1 cellular context compared by ENCODE assay signal in the genomic region with DNA sequence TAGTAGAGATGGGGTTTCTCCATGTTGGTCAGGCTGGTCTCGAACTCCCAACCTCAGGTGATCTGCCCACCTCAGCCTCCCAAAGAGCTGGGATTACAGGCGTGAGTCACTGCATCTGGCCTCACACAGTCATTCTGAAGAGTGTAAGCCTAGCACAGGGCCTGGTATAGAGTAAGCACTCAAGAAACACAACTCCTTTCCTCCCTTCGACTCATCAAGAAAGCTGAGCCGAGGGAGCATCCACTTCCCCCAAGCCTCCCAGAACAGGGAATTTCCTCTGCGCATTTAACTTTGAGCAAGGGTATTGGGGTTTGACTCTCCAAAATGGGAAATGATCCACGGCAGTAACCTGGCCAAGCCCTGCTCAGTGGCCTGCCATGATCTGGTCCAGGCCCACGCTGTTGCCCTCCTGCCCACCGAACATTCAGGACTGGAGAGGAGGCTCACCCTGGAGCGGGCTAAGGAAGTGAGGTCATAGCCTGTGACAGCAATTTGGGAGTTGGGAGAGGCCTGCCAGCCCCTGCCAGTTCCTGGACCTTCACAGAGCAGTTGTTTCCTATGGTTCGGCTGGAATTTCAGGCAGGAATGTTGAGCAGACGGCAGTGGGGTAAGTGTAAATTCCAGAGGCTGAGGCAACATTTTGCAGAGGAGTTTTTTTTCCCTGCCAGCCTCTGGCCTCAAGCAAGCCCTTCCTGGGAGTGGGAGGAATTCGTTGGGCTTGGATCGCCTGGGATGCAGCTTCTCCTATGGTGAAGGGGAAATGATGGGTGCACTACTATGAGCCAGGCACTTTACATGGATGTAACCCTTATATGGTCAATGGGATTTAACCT.
A peak's percentile ranks its signal among the peaks of the same experiment; 100 is the strongest.
TF ChIP-seq lines count a peak whose summit lies in the region.

No MANE protein-coding gene starts in this region.

TF ChIP-seq in HepG2, 621 proteins besides CTCF, POLR2A, EP300 and RAD21 (continued from another document):
- TF ChIP-seq, protein P1, sequence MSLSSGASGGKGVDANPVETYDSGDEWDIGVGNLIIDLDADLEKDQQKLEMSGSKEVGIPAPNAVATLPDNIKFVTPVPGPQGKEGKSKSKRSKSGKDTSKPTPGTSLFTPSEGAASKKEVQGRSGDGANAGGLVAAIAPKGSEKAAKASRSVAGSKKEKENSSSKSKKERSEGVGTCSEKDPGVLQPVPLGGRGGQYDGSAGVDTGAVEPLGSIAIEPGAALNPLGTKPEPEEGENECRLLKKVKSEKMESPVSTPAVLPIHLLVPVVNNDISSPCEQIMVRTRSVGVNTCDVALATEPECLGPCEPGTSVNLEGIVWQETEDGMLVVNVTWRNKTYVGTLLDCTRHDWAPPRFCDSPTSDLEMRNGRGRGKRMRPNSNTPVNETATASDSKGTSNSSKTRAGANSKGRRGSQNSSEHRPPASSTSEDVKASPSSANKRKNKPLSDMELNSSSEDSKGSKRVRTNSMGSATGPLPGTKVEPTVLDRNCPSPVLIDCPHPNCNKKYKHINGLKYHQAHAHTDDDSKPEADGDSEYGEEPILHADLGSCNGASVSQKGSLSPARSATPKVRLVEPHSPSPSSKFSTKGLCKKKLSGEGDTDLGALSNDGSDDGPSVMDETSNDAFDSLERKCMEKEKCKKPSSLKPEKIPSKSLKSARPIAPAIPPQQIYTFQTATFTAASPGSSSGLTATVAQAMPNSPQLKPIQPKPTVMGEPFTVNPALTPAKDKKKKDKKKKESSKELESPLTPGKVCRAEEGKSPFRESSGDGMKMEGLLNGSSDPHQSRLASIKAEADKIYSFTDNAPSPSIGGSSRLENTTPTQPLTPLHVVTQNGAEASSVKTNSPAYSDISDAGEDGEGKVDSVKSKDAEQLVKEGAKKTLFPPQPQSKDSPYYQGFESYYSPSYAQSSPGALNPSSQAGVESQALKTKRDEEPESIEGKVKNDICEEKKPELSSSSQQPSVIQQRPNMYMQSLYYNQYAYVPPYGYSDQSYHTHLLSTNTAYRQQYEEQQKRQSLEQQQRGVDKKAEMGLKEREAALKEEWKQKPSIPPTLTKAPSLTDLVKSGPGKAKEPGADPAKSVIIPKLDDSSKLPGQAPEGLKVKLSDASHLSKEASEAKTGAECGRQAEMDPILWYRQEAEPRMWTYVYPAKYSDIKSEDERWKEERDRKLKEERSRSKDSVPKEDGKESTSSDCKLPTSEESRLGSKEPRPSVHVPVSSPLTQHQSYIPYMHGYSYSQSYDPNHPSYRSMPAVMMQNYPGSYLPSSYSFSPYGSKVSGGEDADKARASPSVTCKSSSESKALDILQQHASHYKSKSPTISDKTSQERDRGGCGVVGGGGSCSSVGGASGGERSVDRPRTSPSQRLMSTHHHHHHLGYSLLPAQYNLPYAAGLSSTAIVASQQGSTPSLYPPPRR (CRISPR knock-in tag; IDR thresholded peaks at IDR 0.05; ENCODE audit: borderline replicate concordance): no peak
- TF ChIP-seq ZNF839 (CRISPR knock-in tag; IDR thresholded peaks at IDR 0.05; ENCODE audit: borderline replicate concordance): no peak
- peak; percentile 60 for TF ChIP-seq ARID5B (CRISPR knock-in tag; IDR thresholded peaks at IDR 0.05)
- TF ChIP-seq IRF2 (CRISPR knock-in tag; IDR thresholded peaks at IDR 0.05): no peak
- TF ChIP-seq, protein P2, sequence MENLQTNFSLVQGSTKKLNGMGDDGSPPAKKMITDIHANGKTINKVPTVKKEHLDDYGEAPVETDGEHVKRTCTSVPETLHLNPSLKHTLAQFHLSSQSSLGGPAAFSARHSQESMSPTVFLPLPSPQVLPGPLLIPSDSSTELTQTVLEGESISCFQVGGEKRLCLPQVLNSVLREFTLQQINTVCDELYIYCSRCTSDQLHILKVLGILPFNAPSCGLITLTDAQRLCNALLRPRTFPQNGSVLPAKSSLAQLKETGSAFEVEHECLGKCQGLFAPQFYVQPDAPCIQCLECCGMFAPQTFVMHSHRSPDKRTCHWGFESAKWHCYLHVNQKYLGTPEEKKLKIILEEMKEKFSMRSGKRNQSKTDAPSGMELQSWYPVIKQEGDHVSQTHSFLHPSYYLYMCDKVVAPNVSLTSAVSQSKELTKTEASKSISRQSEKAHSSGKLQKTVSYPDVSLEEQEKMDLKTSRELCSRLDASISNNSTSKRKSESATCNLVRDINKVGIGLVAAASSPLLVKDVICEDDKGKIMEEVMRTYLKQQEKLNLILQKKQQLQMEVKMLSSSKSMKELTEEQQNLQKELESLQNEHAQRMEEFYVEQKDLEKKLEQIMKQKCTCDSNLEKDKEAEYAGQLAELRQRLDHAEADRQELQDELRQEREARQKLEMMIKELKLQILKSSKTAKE (CRISPR knock-in tag; IDR thresholded peaks at IDR 0.05; ENCODE audit: borderline replicate concordance): no peak
- no peak for TF ChIP-seq WIZ (CRISPR knock-in tag; IDR thresholded peaks at IDR 0.05)
- no peak for TF ChIP-seq SRSF1 (optimal IDR thresholded peaks at IDR 0.05; ENCODE audit: low read depth, low read length)
